ENCODE assay signal across 18 cellular contexts in genomic region chr1:217525773-217526490, GRCh38.
A peak's percentile ranks its signal among the peaks of the same experiment; 100 is the strongest.
DNase-seq lines count a peak whose midpoint lies in the region; ATAC-seq and TF ChIP-seq lines count a peak whose summit lies in the region.
"Had no signal": no experiment of that assay in that cellular context is flagged by ENCODE, and none has a peak within 500 bp of the region (broad histone marks: within the 10 kb centered on the region; RNA-seq: fewer than 3 reads in every experiment).

No MANE protein-coding gene starts in this region.

- no peaks in the 10 kb centered on the region for H3K36me3 ChIP-seq in upper lobe of right lung

- peak overlapping the region in 1 of 2 donors; percentile 4 for H3K27ac Mint-ChIP-seq in activated naive CD4-positive, alpha-beta T cell treated with anti-CD3 and anti-CD28 coated beads, Interleukin-2, amount 50 U/mL, for 72 hours
- H3K27ac Mint-ChIP-seq: activated naive CD8-positive, alpha-beta T cell; activated T-cell treated with anti-CD3 and anti-CD28 coated beads, Interleukin-2, amount 50 U/mL, for 24 hours had no signal

- DNase-seq in AG10803 (ENCODE audit: low read depth): peak; percentile 23
- DNase-seq in LHCN-M2 (ENCODE audit: low read depth): peak; percentile 58
- peak; percentile 65 for DNase-seq in choroid plexus epithelial cell (ENCODE audit: low read depth)
- peak; percentile 22 to 52 for DNase-seq in lung microvascular endothelial cell (ENCODE audit: low read depth in 2 of 2)
- no peak for DNase-seq in upper lobe of right lung
- no peak for DNase-seq in putamen (ENCODE audit: low spot score)
- no peak for DNase-seq in activated naive CD4-positive, alpha-beta T cell treated with anti-CD3 and anti-CD28 coated beads, Interleukin-2, amount 50 U/mL, for 72 hours (ENCODE audit: low spot score in 2 of 2)
- no peak for DNase-seq in iPS-NIHi11 (ENCODE audit: low spot score)
- DNase-seq: activated T-cell treated with anti-CD3 and anti-CD28 coated beads, Interleukin-2, amount 50 U/mL, for 24 hours; DMS 273 treated with DMSO at 0.1 percent for 48 hours; head of caudate nucleus; NCI-H2107; NCI-H774; retina had no signal

- ATAC-seq in upper lobe of right lung: no peak
- ATAC-seq in activated naive CD4-positive, alpha-beta T cell treated with anti-CD3 and anti-CD28 coated beads, Interleukin-2, amount 50 U/mL, for 72 hours: no peak
- ATAC-seq: Panc1 had no signal

- H3K36me3 Mint-ChIP-seq in activated naive CD4-positive, alpha-beta T cell treated with anti-CD3 and anti-CD28 coated beads, Interleukin-2, amount 50 U/mL, for 72 hours: peaks cover 0 to 7% of the 10 kb centered on the region in 2 donors

- no peaks in the 10 kb centered on the region for H3K27me3 ChIP-seq in upper lobe of right lung

- intact Hi-C loops in upper lobe of right lung (cut with DNase I): no loop called here

- no peak overlapping the region for H3K27ac ChIP-seq in upper lobe of right lung

- H3K9me3 ChIP-seq in upper lobe of right lung: no peaks in the 10 kb centered on the region

- no peak overlapping the region for H3K4me3 ChIP-seq in AG10803 (ENCODE audit: low read length)
- no peak overlapping the region for H3K4me3 ChIP-seq in choroid plexus epithelial cell (ENCODE audit: low read depth, low read length)
- H3K4me3 ChIP-seq in upper lobe of right lung: no peak overlapping the region

- no peaks in the 10 kb centered on the region for H3K4me1 ChIP-seq in upper lobe of right lung

- TF ChIP-seq CTCF in AG10803 (conservative IDR thresholded peaks at IDR 0.05; ENCODE audit: low read length) (no peak), choroid plexus epithelial cell (conservative IDR thresholded peaks at IDR 0.05; ENCODE audit: low read depth, low read length) (no peak), upper lobe of right lung (IDR thresholded peaks at IDR 0.05) (no peak)

- no peaks in the 10 kb centered on the region for H3K9me3 Mint-ChIP-seq in activated naive CD4-positive, alpha-beta T cell treated with anti-CD3 and anti-CD28 coated beads, Interleukin-2, amount 50 U/mL, for 72 hours
- H3K9me3 Mint-ChIP-seq: activated T-cell treated with anti-CD3 and anti-CD28 coated beads, Interleukin-2, amount 50 U/mL, for 24 hours; central memory CD8-positive, alpha-beta T cell; neural crest cell had no signal

Comparison
In these comparisons a context has a peak if more than half of its experiments do, and no peak if none do; other contexts are left out.
1. DNase-seq: peak in AG10803 (single experiment), LHCN-M2 (single experiment), choroid plexus epithelial cell (single experiment) and lung microvascular endothelial cell (2 of 2); none in upper lobe of right lung (single experiment), putamen (single experiment), activated naive CD4-positive, alpha-beta T cell treated with anti-CD3 and anti-CD28 coated beads, Interleukin-2, amount 50 U/mL, for 72 hours (0 of 2) and iPS-NIHi11 (single experiment).